Comparison of ENCODE assay signal across 25 cellular contexts in genomic region chr12:132672116-132672515, GRCh38. TPM values are rescaled to one million over a fixed set of nuclear protein-coding genes. Genes with fewer than 3 reads are reported as not detected.
"Had no signal": no experiment of that assay in that cellular context is flagged by ENCODE, and none has a peak within 500 bp of the region (broad histone marks: within the 10 kb centered on the region; RNA-seq: fewer than 3 reads in every experiment).

No MANE protein-coding gene starts in this region.

- H3K27me3 ChIP-seq: cardiac muscle cell, left lung, spleen, tibial artery had no signal

- H3K27ac Mint-ChIP-seq: activated naive CD8-positive, alpha-beta T cell treated with anti-CD3 and anti-CD28 coated beads for 36 hours had no signal

- H3K4me1 ChIP-seq: left lung, prostate gland, tibial artery had no signal

- H3K4me3 Mint-ChIP-seq: activated naive CD8-positive, alpha-beta T cell treated with anti-CD3 and anti-CD28 coated beads for 36 hours had no signal

- H3K9me3 Mint-ChIP-seq: activated naive CD8-positive, alpha-beta T cell treated with anti-CD3 and anti-CD28 coated beads for 36 hours had no signal

- H3K27me3 Mint-ChIP-seq: activated naive CD8-positive, alpha-beta T cell treated with anti-CD3 and anti-CD28 coated beads for 36 hours had no signal

- H3K9me3 ChIP-seq: left lung, prostate gland, spleen, tibial artery had no signal

- DNase-seq: activated CD4-positive, CD25-positive, alpha-beta regulatory T cell treated with anti-CD3 and anti-CD28 coated beads, Interleukin-2, amount 50 U/mL, for 72 hours; activated CD8-positive, alpha-beta memory T cell treated with anti-CD3 and anti-CD28 coated beads for 24 hours; activated CD8-positive, alpha-beta memory T cell treated with anti-CD3 and anti-CD28 coated beads, Interleukin-2, amount 50 U/mL, for 48 hours; activated effector memory CD4-positive, alpha-beta T cell treated with anti-CD3 and anti-CD28 coated beads, Interleukin-2, amount 50 U/mL, for 16 hours; activated naive CD8-positive, alpha-beta T cell treated with anti-CD3 and anti-CD28 coated beads for 36 hours; activated T-cell treated with anti-CD3 and anti-CD28 coated beads, Interleukin-2, amount 50 U/mL, for 48 hours; amniotic stem cell; foreskin melanocyte; hypothalamus; kidney; left lung; mammary epithelial cell; right cardiac atrium; spleen; stimulated activated naive CD8-positive, alpha-beta T cell treated with anti-CD3 and anti-CD28 coated beads, Interleukin-15, Interleukin-2, amounts not matched to agents 100 U/mL and 50 U/mL, for 24 hours; substantia nigra had no signal

- H3K4me1 Mint-ChIP-seq: activated naive CD8-positive, alpha-beta T cell treated with anti-CD3 and anti-CD28 coated beads for 36 hours had no signal

- H3K4me3 ChIP-seq: cardiac muscle cell, left lung, prostate gland, spleen, tibial artery had no signal

- ATAC-seq: left lung; right cardiac atrium; stimulated activated naive CD8-positive, alpha-beta T cell treated with anti-CD3 and anti-CD28 coated beads, Interleukin-15, Interleukin-2, amounts not matched to agents 100 U/mL and 50 U/mL, for 24 hours had no signal

- H3K27ac ChIP-seq: left lung, prostate gland, tibial artery, VCaP had no signal

RNA-seq across cellular contexts. Expression of gene P2RX2, which starts 53.5 kb away (rescaled TPM):
- total RNA-seq: activated naive CD8-positive, alpha-beta T cell treated with anti-CD3 and anti-CD28 coated beads for 36 hours; cardiac muscle cell; dermis microvascular lymphatic vessel endothelial cell; epithelial cell of proximal tubule; fibroblast of lung; left lung; mammary epithelial cell; right cardiac atrium; T-helper 1 cell treated with Interleukin-12 subunit alpha and Interleukin-12 subunit beta and Interleukin-4 antibody, amounts not matched to agents 30 ng/mL and 1 ng/mL, for 36 hours had no signal
- polyA plus RNA-seq: cardiac muscle cell, fibroblast of lung, mammary epithelial cell, neural cell, right cardiac atrium had no signal
